ENCODE assay signal across 7 cellular contexts in genomic region chr19:41322451-41322850, GRCh38. TPM values are rescaled to one million over a fixed set of nuclear protein-coding genes. Genes with fewer than 3 reads are reported as not detected.
DNase-seq lines count a peak whose midpoint lies in the region; ATAC-seq, FAIRE-seq and TF ChIP-seq lines count a peak whose summit lies in the region.
"Had no signal": no experiment of that assay in that cellular context is flagged by ENCODE, and none has a peak within 500 bp of the region (broad histone marks: within the 10 kb centered on the region; RNA-seq: fewer than 3 reads in every experiment).

No MANE protein-coding gene starts in this region.

- CTCF ChIA-PET in K562 (lab: Yijun Ruan, JAX; ENCODE audit: low intra/inter-chr PET ratio), result no interaction called here

- H3K4me3 Mint-ChIP-seq in HFFc6, result peak overlapping the region; percentile 76
- H3K4me3 Mint-ChIP-seq: neural progenitor cell had no signal

- H3K27ac Mint-ChIP-seq in HFFc6, result peak overlapping the region; percentile 98
- H3K27ac Mint-ChIP-seq: neural progenitor cell had no signal

- H3K4me1 Mint-ChIP-seq in HFFc6 (ENCODE audit: low read depth), result peaks cover 66% of the 10 kb centered on the region

- no peak overlapping the region for H3K4me3 ChIP-seq in K562
- H3K4me3 ChIP-seq in neutrophil (ENCODE audit: low read depth in 1 of 2, low read length in 1 of 2), result no peak overlapping the region
- H3K4me3 ChIP-seq: neural progenitor cell had no signal

- DNase-seq in HFFc6 (no peak), K562 (ENCODE audit: extremely low read depth in 1 of 4, low spot score in 3 of 4) (no peak), cerebellar cortex (ENCODE audit: low spot score) (no peak), NCI-H345 (lab: John Stamatoyannopoulos, UW) (no peak), GF-D8 (lab: John Stamatoyannopoulos, UW) (no peak)

- peaks cover 9% of the 10 kb centered on the region for H3K9me1 ChIP-seq in K562 (ENCODE audit: control insufficient read depth, insufficient read depth, low read length)

- H3K27ac ChIP-seq in K562 (ENCODE audit: extremely low read depth, low read depth, low read length), result peak overlapping the region; percentile 95
- H3K27ac ChIP-seq in neutrophil, result peak overlapping the region; percentile 92
- H3K27ac ChIP-seq: neural progenitor cell had no signal

- H3K27me3 ChIP-seq in K562 (ENCODE audit: control insufficient read depth in 2 of 2, insufficient read depth in 2 of 2, low read length in 2 of 2), result no peaks in the 10 kb centered on the region
- H3K27me3 ChIP-seq in neutrophil, result no peaks in the 10 kb centered on the region

- H3K9ac ChIP-seq in K562 (ENCODE audit: insufficient read depth in 1 of 2, low read depth in 2 of 2, low read length in 2 of 2), result peak overlapping the region; percentile 73 to 92; a peak in 3 of 4 replicates
- H3K9ac ChIP-seq: neural progenitor cell had no signal

- POLR2A ChIA-PET in K562 (lab: Yijun Ruan, JAX), result interaction anchor here (0.6 to 1.2 kb wide), 3 partner anchors 12 to 1183 kb away, joined by 3 to 7 read pairs (median 3); partner anchors contain the start of gene CCDC97

- BruUV-seq in K562 (replicated peaks; lab: Mats Ljungman, UMichigan), result no TSS peak

- no peak for TF ChIP-seq RAD21 in K562 (CRISPR knock-in tag; conservative IDR thresholded peaks at IDR 0.05 in 1 of 2, IDR thresholded peaks at IDR 0.05 in 1 of 2)

- peaks cover 40% of the 10 kb centered on the region for H3K79me2 ChIP-seq in K562 (ENCODE audit: control insufficient read depth, insufficient read depth, low read length)

- no peak for FAIRE-seq in K562 (lab: Jason Lieb, UNC)

- TF ChIP-seq EP300 in K562 (IDR thresholded peaks at IDR 0.05; ENCODE audit: low read length), result no peak

- TF ChIP-seq POLR2A in K562 (conservative IDR thresholded peaks at IDR 0.05), result no peak

- no peak overlapping the region for H2AFZ ChIP-seq in K562 (ENCODE audit: low read depth, low read length)
- H2AFZ ChIP-seq: neural progenitor cell had no signal

- TF ChIP-seq CTCF in HFFc6 (IDR thresholded peaks at IDR 0.05), result no peak
- no peak for TF ChIP-seq CTCF in K562 (IDR thresholded peaks at IDR 0.05 in 2 of 3, conservative IDR thresholded peaks at IDR 0.05 in 1 of 3; ENCODE audit: insufficient read depth in 2 of 3, low read depth in 1 of 3, low read length in 3 of 3)
- TF ChIP-seq CTCF in neutrophil (IDR thresholded peaks at IDR 0.05), result no peak

- H3K4me1 ChIP-seq in K562 (replicated peaks in 1 of 2; ENCODE audit: control insufficient read depth in 2 of 2, insufficient read depth in 2 of 2, low read length in 2 of 2) (peaks cover 55 to 68% of the 10 kb centered on the region in 2 experiments), neutrophil (ENCODE audit: control insufficient read depth in 1 of 2, insufficient read depth in 1 of 2, low read depth in 1 of 2, low read length in 1 of 2) (peaks cover 63 to 64% of the 10 kb centered on the region in 2 experiments)

- 74% methylated on average over 5 of the region's 11 CpGs for WGBS in K562 (ENCODE audit: insufficient coverage, low coverage, missing lambda C conversion rate)

- peaks cover 11% of the 10 kb centered on the region for H3K27me3 Mint-ChIP-seq in HFFc6 (ENCODE audit: insufficient read depth)

- intact Hi-C loops in K562 (cut with micrococcal nuclease), result loop anchor here (5.0 to 10.0 kb wide), 2 partner anchors 115 to 242 kb away; partner anchors contain the start of gene DMAC2

- H3K36me3 ChIP-seq in K562 (ENCODE audit: control insufficient read depth, insufficient read depth, low read length) (peaks cover 80% of the 10 kb centered on the region), neutrophil (peaks cover 56% of the 10 kb centered on the region)
- H3K36me3 ChIP-seq: neural progenitor cell had no signal

- in situ Hi-C loops in K562 (cut with MboI), result loop anchor here (25.0 kb wide), 1 partner anchor 240 kb away; no protein-coding TSS in a partner anchor

- H3K9me3 ChIP-seq in K562 (replicated peaks; ENCODE audit: control insufficient read depth, insufficient read depth, low read depth, low read length) (no peaks in the 10 kb centered on the region), neutrophil (no peaks in the 10 kb centered on the region)

- peak overlapping the region; percentile 74 for H3K4me2 ChIP-seq in K562 (ENCODE audit: insufficient read depth, low read length)
- H3K4me2 ChIP-seq: neural progenitor cell had no signal

- no peaks in the 10 kb centered on the region for H3K9me3 Mint-ChIP-seq in HFFc6
- H3K9me3 Mint-ChIP-seq: neural progenitor cell had no signal

- no peak for ATAC-seq in K562

- H4K20me1 ChIP-seq in K562 (replicated peaks; ENCODE audit: control insufficient read depth, insufficient read depth, low read length), result peaks cover 6% of the 10 kb centered on the region; the same call in 1 of the 2 replicates

- H3K36me3 Mint-ChIP-seq in HFFc6 (ENCODE audit: low read depth), result peaks cover 35% of the 10 kb centered on the region

RNA-seq across cellular contexts. Expression of gene CCDC97, which starts 12.5 kb away (rescaled TPM):
- total RNA-seq in HFFc6 (2021; fragmentation: NEBNext Ultra II Directional; extraction: Animal tissue kit (Norgen Biotek cat#: 25700)), result 10 to 100 TPM; 15.4 to 19.1 (median 16.8) TPM
- total RNA-seq in K562 (2011; cell fraction: chromatin; rRNA removed; ENCODE audit: low replicate concordance), result 9.7 and 23.9 TPM in 2 replicates
- 14.2 and 16.3 TPM in 2 replicates for total RNA-seq in K562 (2011; cell fraction: nucleolus; rRNA removed)
- 17.3 and 25.1 TPM in 2 replicates for total RNA-seq in K562 (2011; cell fraction: nucleoplasm; rRNA removed)
- total RNA-seq in K562 (2014; rRNA removed), result 8.0 and 10.8 TPM in 2 replicates
- 2.2 and 3.3 TPM in 2 replicates for total RNA-seq in K562 (2014; rRNA removed; fragmentation: Illumina TruSeq; extraction: Trizol)
- 5.5 and 7.0 TPM in 2 replicates for total RNA-seq in K562 (2015; rRNA removed; fragmentation: Illumina TruSeq; extraction: Trizol)
- total RNA-seq in K562 (2021), result 16.5 and 18.0 TPM in 2 replicates
- polyA plus RNA-seq in K562 (2011; rRNA removed), result 3.6 and 5.0 TPM in 2 replicates
- polyA plus RNA-seq in K562 (2011; cell fraction: cytosol; rRNA removed), result 6.2 and 8.2 TPM in 2 replicates
- 4.3 and 6.3 TPM in 2 replicates for polyA plus RNA-seq in K562 (2011; cell fraction: nucleus; rRNA removed)
- 10.0 and 27.9 TPM in 2 replicates for polyA plus RNA-seq in K562 (2012)
- 9.8 and 13.2 TPM in 2 replicates for polyA plus RNA-seq in K562 (2014; fragmentation: Illumina TruSeq; extraction: Trizol)
- under 1 TPM; 0.60 to 0.79 TPM for polyA plus RNA-seq in K562 (2014; fragmentation: Nextera tagmentation; extraction: Ambion mirVana)
- polyA plus RNA-seq in K562 (2014; rRNA removed), result 8.8 and 11.3 TPM in 2 replicates
- 3.7 and 4.4 TPM in 2 replicates for polyA minus RNA-seq in K562 (2011; rRNA and poly(A)+ RNA removed)
- 3.2 and 4.2 TPM in 2 replicates for polyA minus RNA-seq in K562 (2011; cell fraction: cytosol; rRNA and poly(A)+ RNA removed)
- 6.8 and 8.3 TPM in 2 replicates for polyA minus RNA-seq in K562 (2011; cell fraction: nucleus; rRNA and poly(A)+ RNA removed)

RNA-seq across cellular contexts. Expression of gene TGFB1, which starts 31.3 kb away (rescaled TPM):
- 100 to 1,000 TPM; 150 to 163 (median 158) TPM for total RNA-seq in HFFc6 (2021; fragmentation: NEBNext Ultra II Directional; extraction: Animal tissue kit (Norgen Biotek cat#: 25700))
- total RNA-seq in K562 (2011; cell fraction: chromatin; rRNA removed; ENCODE audit: low replicate concordance), result 64.3 and 157 TPM in 2 replicates
- 136 and 144 TPM in 2 replicates for total RNA-seq in K562 (2011; cell fraction: nucleolus; rRNA removed)
- 124 and 158 TPM in 2 replicates for total RNA-seq in K562 (2011; cell fraction: nucleoplasm; rRNA removed)
- total RNA-seq in K562 (2014; rRNA removed), result 18.6 and 25.8 TPM in 2 replicates
- 10.4 and 12.3 TPM in 2 replicates for total RNA-seq in K562 (2014; rRNA removed; fragmentation: Illumina TruSeq; extraction: Trizol)
- total RNA-seq in K562 (2015; rRNA removed; fragmentation: Illumina TruSeq; extraction: Trizol), result 14.7 and 17.2 TPM in 2 replicates
- 131 and 159 TPM in 2 replicates for total RNA-seq in K562 (2021)
- polyA plus RNA-seq in K562 (2011; rRNA removed), result 11.8 and 13.4 TPM in 2 replicates
- 15.8 and 29.1 TPM in 2 replicates for polyA plus RNA-seq in K562 (2011; cell fraction: cytosol; rRNA removed)
- 32.7 and 67.7 TPM in 2 replicates for polyA plus RNA-seq in K562 (2011; cell fraction: nucleus; rRNA removed)
- polyA plus RNA-seq in K562 (2012), result 114 and 117 TPM in 2 replicates
- polyA plus RNA-seq in K562 (2014; fragmentation: Illumina TruSeq; extraction: Trizol), result 45.7 and 64.4 TPM in 2 replicates
- under 1 TPM; 0.24 to 0.77 TPM for polyA plus RNA-seq in K562 (2014; fragmentation: Nextera tagmentation; extraction: Ambion mirVana)
- polyA plus RNA-seq in K562 (2014; rRNA removed), result 35.2 and 37.8 TPM in 2 replicates
- polyA minus RNA-seq in K562 (2011; rRNA and poly(A)+ RNA removed), result 8.5 and 9.4 TPM in 2 replicates
- polyA minus RNA-seq in K562 (2011; cell fraction: cytosol; rRNA and poly(A)+ RNA removed), result 77.3 and 101 TPM in 2 replicates
- polyA minus RNA-seq in K562 (2011; cell fraction: nucleus; rRNA and poly(A)+ RNA removed), result 19.0 and 20.9 TPM in 2 replicates

RNA-seq across cellular contexts. Expression of gene B9D2, which starts 41.5 kb away (rescaled TPM):
- total RNA-seq in HFFc6 (2021; fragmentation: NEBNext Ultra II Directional; extraction: Animal tissue kit (Norgen Biotek cat#: 25700)), result 1 to 10 TPM; 4.9 to 6.8 (median 6.3) TPM
- total RNA-seq in K562 (2011; cell fraction: chromatin; rRNA removed; ENCODE audit: low replicate concordance), result 2.5 and 4.1 TPM in 2 replicates
- 2.6 and 4.3 TPM in 2 replicates for total RNA-seq in K562 (2011; cell fraction: nucleolus; rRNA removed)
- 2.5 and 2.7 TPM in 2 replicates for total RNA-seq in K562 (2011; cell fraction: nucleoplasm; rRNA removed)
- total RNA-seq in K562 (2014; rRNA removed) (3.5 and 6.7 TPM in 2 replicates), K562 (2014; rRNA removed; fragmentation: Illumina TruSeq; extraction: Trizol) (0.54 and 1.6 TPM in 2 replicates), K562 (2015; rRNA removed; fragmentation: Illumina TruSeq; extraction: Trizol) (5.2 and 5.5 TPM in 2 replicates), K562 (2021) (6.0 and 6.9 TPM in 2 replicates)
- polyA plus RNA-seq in K562 (2011; rRNA removed) (2.8 and 5.8 TPM in 2 replicates), K562 (2014; fragmentation: Illumina TruSeq; extraction: Trizol) (2.2 and 3.4 TPM in 2 replicates), K562 (2014; fragmentation: Nextera tagmentation; extraction: Ambion mirVana) (1 to 10 TPM in 1 of 2 experiments, under 1 TPM in 1; 0.83 to 1.4 TPM), K562 (2014; rRNA removed) (3.4 and 3.5 TPM in 2 replicates)
- polyA plus RNA-seq in K562 (2011; cell fraction: cytosol; rRNA removed), result 5.3 and 10.7 TPM in 2 replicates
- polyA plus RNA-seq in K562 (2011; cell fraction: nucleus; rRNA removed), result 5.0 and 5.1 TPM in 2 replicates
- polyA plus RNA-seq in K562 (2012), result 9.2 and 11.3 TPM in 2 replicates
- polyA minus RNA-seq in K562 (2011; rRNA and poly(A)+ RNA removed), result 0.69 and 0.84 TPM in 2 replicates
- polyA minus RNA-seq in K562 (2011; cell fraction: cytosol; rRNA and poly(A)+ RNA removed), result 2.3 and 2.5 TPM in 2 replicates
- 1.9 and 2.3 TPM in 2 replicates for polyA minus RNA-seq in K562 (2011; cell fraction: nucleus; rRNA and poly(A)+ RNA removed)

RNA-seq across cellular contexts. Expression of gene TMEM91, which starts 53.9 kb away (rescaled TPM):
- total RNA-seq in HFFc6 (2021; fragmentation: NEBNext Ultra II Directional; extraction: Animal tissue kit (Norgen Biotek cat#: 25700)), result 1 to 10 TPM; 1.4 to 2.6 (median 1.7) TPM
- total RNA-seq in K562 (2011; cell fraction: chromatin; rRNA removed; ENCODE audit: low replicate concordance), result 24.4 and 50.0 TPM in 2 replicates
- total RNA-seq in K562 (2011; cell fraction: nucleolus; rRNA removed), result 29.5 and 29.9 TPM in 2 replicates
- total RNA-seq in K562 (2011; cell fraction: nucleoplasm; rRNA removed), result 34.4 and 41.6 TPM in 2 replicates
- total RNA-seq in K562 (2014; rRNA removed) (2.8 and 4.3 TPM in 2 replicates), K562 (2014; rRNA removed; fragmentation: Illumina TruSeq; extraction: Trizol) (1.5 and 1.6 TPM in 2 replicates), K562 (2015; rRNA removed; fragmentation: Illumina TruSeq; extraction: Trizol) (1.7 and 1.8 TPM in 2 replicates), K562 (2021) (2.3 and 2.7 TPM in 2 replicates)
- polyA plus RNA-seq in K562 (2011; rRNA removed) (3.0 and 3.9 TPM in 2 replicates), K562 (2014; fragmentation: Illumina TruSeq; extraction: Trizol) (3.0 and 3.1 TPM in 2 replicates), K562 (2014; fragmentation: Nextera tagmentation; extraction: Ambion mirVana) (1 to 10 TPM; 1.2 to 1.8 TPM), K562 (2014; rRNA removed) (3.1 and 5.2 TPM in 2 replicates)
- 2.3 and 3.1 TPM in 2 replicates for polyA plus RNA-seq in K562 (2011; cell fraction: cytosol; rRNA removed)
- 18.6 and 23.2 TPM in 2 replicates for polyA plus RNA-seq in K562 (2011; cell fraction: nucleus; rRNA removed)
- 2.8 and 6.9 TPM in 2 replicates for polyA plus RNA-seq in K562 (2012)
- 1.9 and 2.4 TPM in 2 replicates for polyA minus RNA-seq in K562 (2011; rRNA and poly(A)+ RNA removed)
- polyA minus RNA-seq in K562 (2011; cell fraction: cytosol; rRNA and poly(A)+ RNA removed), result 2.0 and 3.7 TPM in 2 replicates
- polyA minus RNA-seq in K562 (2011; cell fraction: nucleus; rRNA and poly(A)+ RNA removed), result 5.4 and 6.3 TPM in 2 replicates

RNA-seq across cellular contexts. Expression of gene HNRNPUL1, which starts 58.3 kb away (rescaled TPM):
- total RNA-seq in HFFc6 (2021; fragmentation: NEBNext Ultra II Directional; extraction: Animal tissue kit (Norgen Biotek cat#: 25700)), result 100 to 1,000 TPM; 176 to 245 (median 234) TPM
- total RNA-seq in K562 (2011; cell fraction: chromatin; rRNA removed; ENCODE audit: low replicate concordance), result 232 and 237 TPM in 2 replicates
- total RNA-seq in K562 (2011; cell fraction: nucleolus; rRNA removed), result 95.1 and 105 TPM in 2 replicates
- 117 and 149 TPM in 2 replicates for total RNA-seq in K562 (2011; cell fraction: nucleoplasm; rRNA removed)
- 85.0 and 99.3 TPM in 2 replicates for total RNA-seq in K562 (2014; rRNA removed)
- 69.9 and 78.2 TPM in 2 replicates for total RNA-seq in K562 (2014; rRNA removed; fragmentation: Illumina TruSeq; extraction: Trizol)
- total RNA-seq in K562 (2015; rRNA removed; fragmentation: Illumina TruSeq; extraction: Trizol), result 85.9 and 88.7 TPM in 2 replicates
- 196 and 211 TPM in 2 replicates for total RNA-seq in K562 (2021)
- polyA plus RNA-seq in K562 (2011; rRNA removed), result 39.2 and 59.3 TPM in 2 replicates
- polyA plus RNA-seq in K562 (2011; cell fraction: cytosol; rRNA removed), result 36.1 and 60.0 TPM in 2 replicates
- polyA plus RNA-seq in K562 (2011; cell fraction: nucleus; rRNA removed), result 43.7 and 55.9 TPM in 2 replicates
- 121 and 132 TPM in 2 replicates for polyA plus RNA-seq in K562 (2012)
- polyA plus RNA-seq in K562 (2014; fragmentation: Illumina TruSeq; extraction: Trizol), result 138 and 160 TPM in 2 replicates
- polyA plus RNA-seq in K562 (2014; fragmentation: Nextera tagmentation; extraction: Ambion mirVana), result 1 to 10 TPM; 7.3 to 9.4 TPM
- polyA plus RNA-seq in K562 (2014; rRNA removed), result 93.8 and 107 TPM in 2 replicates
- 53.3 and 64.4 TPM in 2 replicates for polyA minus RNA-seq in K562 (2011; rRNA and poly(A)+ RNA removed)
- 50.4 and 56.1 TPM in 2 replicates for polyA minus RNA-seq in K562 (2011; cell fraction: cytosol; rRNA and poly(A)+ RNA removed)
- polyA minus RNA-seq in K562 (2011; cell fraction: nucleus; rRNA and poly(A)+ RNA removed), result 40.3 and 68.6 TPM in 2 replicates
